In genomic region chr7:80307251-80307856, GRCh38 we compare ENCODE assay signal across 12 cellular contexts.
A peak's percentile ranks its signal among the peaks of the same experiment; 100 is the strongest.
DNase-seq lines count a peak whose midpoint lies in the region; ATAC-seq and TF ChIP-seq lines count a peak whose summit lies in the region.
"Had no signal": no experiment of that assay in that cellular context is flagged by ENCODE, and none has a peak within 500 bp of the region (broad histone marks: within the 10 kb centered on the region; RNA-seq: fewer than 3 reads in every experiment).

No MANE protein-coding gene starts in this region.

- TF ChIP-seq CTCF in cardiac fibroblast (IDR thresholded peaks at IDR 0.05; ENCODE audit: low read depth, low read length), result no peak

- DNase-seq in AG20443 (ENCODE audit: low spot score), result peak; percentile 65
- DNase-seq in LHCN-M2 (ENCODE audit: low read depth), result peak; percentile 91
- peak; percentile 81 to 86 for DNase-seq in cardiac fibroblast (ENCODE audit: low read depth in 2 of 2)
- peak; percentile 27 for DNase-seq in kidney tubule cell (ENCODE audit: low spot score)
- DNase-seq in Right ventricle myocardium superior, result no peak
- no peak for DNase-seq in NCI-H510A treated with DMSO at 0.1 percent for 48 hours (lab: John Stamatoyannopoulos, UW)
- no peak for DNase-seq in GM19240 (ENCODE audit: insufficient read length, low spot score)
- DNase-seq: naive B cell, NCI-H1694 treated with DMSO at 0.1 percent for 48 hours, small intestine had no signal

- intact Hi-C loops in Right ventricle myocardium superior (cut with DNase I), result no loop called here

- no peak overlapping the region for H3K4me3 ChIP-seq in cardiac fibroblast (replicated peaks in 1 of 2; ENCODE audit: low read depth in 2 of 2, low read length in 2 of 2)

- ATAC-seq in Right ventricle myocardium superior (ENCODE audit: poor library complexity) (no peak), HG03439 (IDR thresholded peaks at IDR 0.05; ENCODE audit: unreplicated experiment) (no peak)
- ATAC-seq: HepG2 had no signal

Comparison
In these comparisons a context has a peak if more than half of its experiments do, and no peak if none do; other contexts are left out.
1. DNase-seq: peak in AG20443 (single experiment), LHCN-M2 (single experiment), cardiac fibroblast (2 of 2) and kidney tubule cell (single experiment); none in Right ventricle myocardium superior (single experiment), NCI-H510A treated with DMSO at 0.1 percent for 48 hours (single experiment) and GM19240 (single experiment).